ENCODE assay signal across 15 cellular contexts in genomic region chr1:218945050-218945449, GRCh38.
DNase-seq lines count a peak whose midpoint lies in the region; ATAC-seq and TF ChIP-seq lines count a peak whose summit lies in the region.
"Had no signal": no experiment of that assay in that cellular context is flagged by ENCODE, and none has a peak within 500 bp of the region (broad histone marks: within the 10 kb centered on the region; RNA-seq: fewer than 3 reads in every experiment).

No MANE protein-coding gene starts in this region.

- 0 out of 2 replicates have a peak, but pooled peaks cover 8% of the 10 kb centered on the region for H3K4me1 ChIP-seq in PC-9 (replicated peaks; ENCODE audit: insufficient read depth)
- H3K4me1 ChIP-seq: sigmoid colon had no signal

- no peaks in the 10 kb centered on the region for H3K9me3 Mint-ChIP-seq in activated CD8-positive, alpha-beta memory T cell treated with anti-CD3 and anti-CD28 coated beads, Interleukin-2, amount 10 ng/mL, durations not matched to agents 7 days and 5 days (ENCODE audit: low read depth)
- H3K9me3 Mint-ChIP-seq: T-helper 1 cell treated with Interleukin-12 subunit alpha and Interleukin-12 subunit beta and Interleukin-4 antibody, amounts not matched to agents 30 μg/mL and 1 μg/mL, for 36 hours had no signal

- H3K27me3 Mint-ChIP-seq in activated CD8-positive, alpha-beta memory T cell treated with anti-CD3 and anti-CD28 coated beads, Interleukin-2, amount 10 ng/mL, durations not matched to agents 7 days and 5 days, result no peaks in the 10 kb centered on the region

- H3K9me3 ChIP-seq in PC-9 (ENCODE audit: insufficient read depth, low read depth), result peaks cover 16% of the 10 kb centered on the region; the same call in 1 of the 2 replicates
- H3K9me3 ChIP-seq: sigmoid colon had no signal

- no peaks in the 10 kb centered on the region for H3K27me3 ChIP-seq in PC-9 (ENCODE audit: insufficient read depth, low read depth)
- H3K27me3 ChIP-seq: sigmoid colon had no signal

- no peaks in the 10 kb centered on the region for H3K79me2 ChIP-seq in PC-9 (ENCODE audit: low read depth)

- 0 out of 2 replicates have a peak overlapping the region, but pooled peaks have one; percentile 12 for H3K4me2 ChIP-seq in PC-9

- DNase-seq in ELR (ENCODE audit: low read depth) (peak; percentile 69), PC-9 (no peak), dermis blood vessel endothelial cell (peak; percentile 77), kidney tubule cell (ENCODE audit: low spot score) (peak; percentile 50), NCI-H82 (lab: John Stamatoyannopoulos, UW) (no peak), NCI-H748 (lab: John Stamatoyannopoulos, UW; ENCODE audit: unreplicated experiment) (no peak)
- no peak for DNase-seq in activated CD8-positive, alpha-beta memory T cell treated with anti-CD3 and anti-CD28 coated beads, Interleukin-2, amount 10 ng/mL, durations not matched to agents 7 days and 5 days
- DNase-seq: activated CD8-positive, alpha-beta T cell treated with anti-CD3 and anti-CD28 coated beads, Interleukin-2, amount 10 ng/mL, durations not matched to agents 7 days and 5 days; head of caudate nucleus; NK-92 treated with Interleukin-12 subunit alpha and Interleukin-12 subunit beta, amount 100 ng/mL, for 24 hours; Right ventricle myocardium superior; sigmoid colon; stimulated activated CD4-positive, alpha-beta T cell treated with anti-CD3 and anti-CD28 coated beads, Interleukin-2, amount 100 ng/mL, for 48 hours had no signal

- intact Hi-C loops in PC-9 (cut with micrococcal nuclease; ENCODE audit: unreplicated experiment), result loop anchor here (1.0 kb wide), 1 partner anchor 69 kb away; no protein-coding TSS in a partner anchor

- POLR2A ChIA-PET in PC-9 (lab: Charles Lee; ENCODE audit: unreplicated experiment), result interaction anchor here (0.5 to 0.6 kb wide), 2 partner anchors 8 to 13 kb away, joined by 3 to 5 read pairs; no protein-coding TSS in a partner anchor

- H3K4me1 Mint-ChIP-seq in activated CD8-positive, alpha-beta memory T cell treated with anti-CD3 and anti-CD28 coated beads, Interleukin-2, amount 10 ng/mL, durations not matched to agents 7 days and 5 days, result no peaks in the 10 kb centered on the region

- BruUV-seq in PC-9 (replicated peaks; lab: Mats Ljungman, UMichigan), result no TSS peak

- no peak overlapping the region for H3K27ac Mint-ChIP-seq in activated CD8-positive, alpha-beta memory T cell treated with anti-CD3 and anti-CD28 coated beads, Interleukin-2, amount 10 ng/mL, durations not matched to agents 7 days and 5 days
- H3K27ac Mint-ChIP-seq: activated CD8-positive, alpha-beta T cell treated with anti-CD3 and anti-CD28 coated beads, Interleukin-2, amount 10 ng/mL, durations not matched to agents 7 days and 5 days; T-helper 1 cell treated with Interleukin-12 subunit alpha and Interleukin-12 subunit beta and Interleukin-4 antibody, amounts not matched to agents 30 μg/mL and 1 μg/mL, for 36 hours had no signal

- ATAC-seq in activated CD8-positive, alpha-beta memory T cell treated with anti-CD3 and anti-CD28 coated beads, Interleukin-2, amount 10 ng/mL, durations not matched to agents 7 days and 5 days, result no peak
- no peak for ATAC-seq in HG02981 (IDR thresholded peaks at IDR 0.05; ENCODE audit: unreplicated experiment)
- ATAC-seq: activated CD8-positive, alpha-beta T cell treated with anti-CD3 and anti-CD28 coated beads, Interleukin-2, amount 10 ng/mL, durations not matched to agents 7 days and 5 days had no signal

- H3K36me3 Mint-ChIP-seq in activated CD8-positive, alpha-beta memory T cell treated with anti-CD3 and anti-CD28 coated beads, Interleukin-2, amount 10 ng/mL, durations not matched to agents 7 days and 5 days, result no peaks in the 10 kb centered on the region

- no peaks in the 10 kb centered on the region for H3K9me2 ChIP-seq in PC-9 (ENCODE audit: insufficient read depth)

- no peaks in the 10 kb centered on the region for H3F3A ChIP-seq in PC-9 (ENCODE audit: insufficient read depth, low read depth)

- H3K4me3 Mint-ChIP-seq in activated CD8-positive, alpha-beta memory T cell treated with anti-CD3 and anti-CD28 coated beads, Interleukin-2, amount 10 ng/mL, durations not matched to agents 7 days and 5 days, result no peak overlapping the region
- H3K4me3 Mint-ChIP-seq: activated CD8-positive, alpha-beta T cell treated with anti-CD3 and anti-CD28 coated beads, Interleukin-2, amount 10 ng/mL, durations not matched to agents 7 days and 5 days; T-helper 1 cell treated with Interleukin-12 subunit alpha and Interleukin-12 subunit beta and Interleukin-4 antibody, amounts not matched to agents 30 μg/mL and 1 μg/mL, for 36 hours had no signal

- H4K20me1 ChIP-seq in PC-9 (ENCODE audit: insufficient read depth), result no peaks in the 10 kb centered on the region

- CTCF ChIA-PET in PC-9 (lab: Charles Lee), result no interaction called here
- CTCF ChIA-PET in activated CD8-positive, alpha-beta memory T cell treated with anti-CD3 and anti-CD28 coated beads, Interleukin-2, amount 10 ng/mL, durations not matched to agents 7 days and 5 days (lab: Charles Lee), result no interaction called here

- no peaks in the 10 kb centered on the region for H3K36me3 ChIP-seq in PC-9 (ENCODE audit: low read depth)
- H3K36me3 ChIP-seq: sigmoid colon had no signal

- TF ChIP-seq CTCF in PC-9 (conservative IDR thresholded peaks at IDR 0.05), result no peak

- H3K27ac ChIP-seq in PC-9, result no peak overlapping the region
- H3K27ac ChIP-seq: sigmoid colon had no signal

- H3K4me3 ChIP-seq in PC-9, result no peak overlapping the region
- H3K4me3 ChIP-seq: sigmoid colon had no signal

- no peak overlapping the region for H2AFZ ChIP-seq in PC-9

Comparison
In these comparisons a context has a peak if more than half of its experiments do, and no peak if none do; other contexts are left out.
1. DNase-seq: peak in ELR (single experiment), dermis blood vessel endothelial cell (single experiment) and kidney tubule cell (single experiment); none in PC-9 (0 of 2), activated CD8-positive, alpha-beta memory T cell treated with anti-CD3 and anti-CD28 coated beads, Interleukin-2, amount 10 ng/mL, durations not matched to agents 7 days and 5 days (single experiment), NCI-H82 (single experiment) and NCI-H748 (single experiment).